Comparison of ENCODE assay signal across 8 cellular contexts in genomic region chr10:124916098-124916584, GRCh38. TPM values are rescaled to one million over a fixed set of nuclear protein-coding genes. Genes with fewer than 3 reads are reported as not detected.
DNase-seq lines count a peak whose midpoint lies in the region; FAIRE-seq and TF ChIP-seq lines count a peak whose summit lies in the region.

No MANE protein-coding gene starts in this region.

- H3K4me3 Mint-ChIP-seq in activated CD4-positive, alpha-beta T cell treated with anti-CD3 and anti-CD28 coated beads, Interleukin-2, amount 10 ng/mL, durations not matched to agents 24 days and 14 days, result peak overlapping the region; percentile 94
- peak overlapping the region; percentile 94 for H3K4me3 Mint-ChIP-seq in astrocyte (ENCODE audit: unreplicated experiment)

- H3K36me3 Mint-ChIP-seq in activated CD4-positive, alpha-beta T cell treated with anti-CD3 and anti-CD28 coated beads, Interleukin-2, amount 10 ng/mL, durations not matched to agents 24 days and 14 days (ENCODE audit: low read depth), result peaks cover 2% of the 10 kb centered on the region
- peaks cover 2% of the 10 kb centered on the region for H3K36me3 Mint-ChIP-seq in astrocyte (ENCODE audit: low read depth, unreplicated experiment)

- H3K9ac ChIP-seq in astrocyte (ENCODE audit: low read length), result peak overlapping the region; percentile 98
- peak overlapping the region; percentile 42 to 97 (median 96) for H3K9ac ChIP-seq in subcutaneous abdominal adipose tissue (ENCODE audit: low read length in 5 of 5)

- peak overlapping the region; percentile 92 for H3K4me2 ChIP-seq in astrocyte (ENCODE audit: low read length)

- peaks cover 38% of the 10 kb centered on the region for H3K79me2 ChIP-seq in astrocyte (ENCODE audit: insufficient read depth, low read length)

- H3K36me3 ChIP-seq in KOPT-K1 (ENCODE audit: insufficient read depth, low read length), result no peaks in the 10 kb centered on the region
- H3K36me3 ChIP-seq in astrocyte (ENCODE audit: insufficient read depth, low read length), result no peaks in the 10 kb centered on the region
- no peaks in the 10 kb centered on the region for H3K36me3 ChIP-seq in subcutaneous abdominal adipose tissue (ENCODE audit: control insufficient read depth in 5 of 5, insufficient read depth in 5 of 5, low read length in 5 of 5)

- TF ChIP-seq CTCF in astrocyte (IDR thresholded peaks at IDR 0.05; ENCODE audit: insufficient read depth, low read depth, low read length), result no peak

- no peak for DNase-seq in activated CD4-positive, alpha-beta T cell treated with anti-CD3 and anti-CD28 coated beads, Interleukin-2, amount 10 ng/mL, durations not matched to agents 24 days and 14 days
- no peak for DNase-seq in activated CD4-positive, alpha-beta T cell treated with anti-CD3 and anti-CD28 coated beads for 1 hour
- DNase-seq in astrocyte (ENCODE audit: low read depth) (no peak), kidney tubule cell (ENCODE audit: low spot score) (peak; percentile 48), GF-D8 (lab: John Stamatoyannopoulos, UW) (no peak), H54 (ENCODE audit: insufficient read length, low spot score) (no peak)

- H2AFZ ChIP-seq in astrocyte (ENCODE audit: low read depth, low read length), result peak overlapping the region; percentile 84

- H3K27ac Mint-ChIP-seq in activated CD4-positive, alpha-beta T cell treated with anti-CD3 and anti-CD28 coated beads, Interleukin-2, amount 10 ng/mL, durations not matched to agents 24 days and 14 days, result peak overlapping the region; percentile 95
- H3K27ac Mint-ChIP-seq in astrocyte (ENCODE audit: unreplicated experiment), result peak overlapping the region; percentile 92

- peaks cover 15% of the 10 kb centered on the region for H3K27me3 Mint-ChIP-seq in activated CD4-positive, alpha-beta T cell treated with anti-CD3 and anti-CD28 coated beads, Interleukin-2, amount 10 ng/mL, durations not matched to agents 24 days and 14 days
- peaks cover 7% of the 10 kb centered on the region for H3K27me3 Mint-ChIP-seq in astrocyte (ENCODE audit: low read depth, unreplicated experiment)

- H3K27me3 ChIP-seq in astrocyte (ENCODE audit: insufficient read depth, low read length), result no peaks in the 10 kb centered on the region
- no peaks in the 10 kb centered on the region for H3K27me3 ChIP-seq in subcutaneous abdominal adipose tissue (ENCODE audit: control insufficient read depth in 5 of 5, insufficient read depth in 4 of 5, low read length in 5 of 5)

- intact Hi-C loops in activated CD4-positive, alpha-beta T cell treated with anti-CD3 and anti-CD28 coated beads, Interleukin-2, amount 10 ng/mL, durations not matched to agents 24 days and 14 days (cut with micrococcal nuclease), result loop anchor here (1.0 to 5.0 kb wide), 6 partner anchors 115 to 906 kb away; partner anchors contain the start of genes ABRAXAS2, BCCIP, EDRF1 and FAM53B

- H3K9me3 Mint-ChIP-seq in activated CD4-positive, alpha-beta T cell treated with anti-CD3 and anti-CD28 coated beads, Interleukin-2, amount 10 ng/mL, durations not matched to agents 24 days and 14 days, result no peaks in the 10 kb centered on the region
- no peaks in the 10 kb centered on the region for H3K9me3 Mint-ChIP-seq in astrocyte (ENCODE audit: unreplicated experiment)

- peaks cover 35% of the 10 kb centered on the region for H3K4me1 Mint-ChIP-seq in activated CD4-positive, alpha-beta T cell treated with anti-CD3 and anti-CD28 coated beads, Interleukin-2, amount 10 ng/mL, durations not matched to agents 24 days and 14 days
- peaks cover 22% of the 10 kb centered on the region for H3K4me1 Mint-ChIP-seq in astrocyte (ENCODE audit: low read depth, unreplicated experiment)

- H3K4me1 ChIP-seq in astrocyte (ENCODE audit: insufficient read depth, low read length), result peaks cover 20% of the 10 kb centered on the region
- peaks cover 2 to 49% (median 45%) of the 10 kb centered on the region in 5 donors for H3K4me1 ChIP-seq in subcutaneous abdominal adipose tissue (ENCODE audit: control insufficient read depth in 5 of 5, insufficient read depth in 5 of 5, low read length in 5 of 5)

- TF ChIP-seq POLR2A in H54 (IDR thresholded peaks at IDR 0.05; ENCODE audit: low read depth, low read length), result no peak

- no peak for FAIRE-seq in astrocyte (lab: Jason Lieb, UNC)
- FAIRE-seq in H54 (lab: Jason Lieb, UNC), result no peak

- peak overlapping the region; percentile 91 for H3K4me3 ChIP-seq in astrocyte (ENCODE audit: insufficient read depth, low read depth, low read length)
- peak overlapping the region; percentile 72 to 92 (median 82) for H3K4me3 ChIP-seq in subcutaneous abdominal adipose tissue (ENCODE audit: low read depth in 1 of 5, low read length in 5 of 5)

- H3K9me3 ChIP-seq in KOPT-K1 (ENCODE audit: insufficient read depth, low read length, poor library complexity, severe bottlenecking) (no peaks in the 10 kb centered on the region), astrocyte (ENCODE audit: insufficient read depth, low read depth, low read length) (no peaks in the 10 kb centered on the region), subcutaneous abdominal adipose tissue (ENCODE audit: control insufficient read depth in 5 of 5, low read length in 5 of 5) (no peaks in the 10 kb centered on the region)

- H4K20me1 ChIP-seq in astrocyte (ENCODE audit: insufficient read depth, low read length), result peaks cover 35% of the 10 kb centered on the region

- H3K27ac ChIP-seq in KOPT-K1 (ENCODE audit: low read depth, low read length, poor library complexity, severe bottlenecking), result peak overlapping the region; percentile 75
- H3K27ac ChIP-seq in astrocyte (ENCODE audit: low read depth, low read length), result peak overlapping the region; percentile 94
- H3K27ac ChIP-seq in subcutaneous abdominal adipose tissue (ENCODE audit: low read depth, low read length), result peak overlapping the region; percentile 75

RNA-seq across cellular contexts. Expression of gene ZRANB1, which starts 25.8 kb away (rescaled TPM):
- total RNA-seq in activated CD4-positive, alpha-beta T cell treated with anti-CD3 and anti-CD28 coated beads, Interleukin-2, amount 10 ng/mL, durations not matched to agents 24 days and 14 days, result 14.9 and 15.5 TPM in 2 replicates
- total RNA-seq in astrocyte, result 24.5 and 24.9 TPM in 2 replicates
